Comparison of ENCODE assay signal across 19 cellular contexts in the genomic region with DNA sequence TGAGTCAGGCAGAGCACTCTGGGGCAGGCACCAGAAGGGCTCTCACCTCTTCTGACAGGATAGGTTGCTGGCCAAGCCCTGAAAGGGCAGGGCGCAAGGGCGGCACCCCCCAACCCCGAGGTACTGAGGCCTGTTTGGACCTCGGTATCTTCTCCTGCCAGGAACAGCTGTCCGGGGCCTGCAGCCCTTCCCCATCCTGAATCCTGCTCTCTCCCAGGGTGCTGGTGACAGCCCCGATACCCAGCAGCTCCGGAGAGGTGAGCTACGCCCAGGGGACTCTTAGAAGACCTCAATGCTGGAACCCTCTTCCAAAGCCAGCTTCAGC.
DNase-seq lines count a peak whose midpoint lies in the region; ATAC-seq, FAIRE-seq and TF ChIP-seq lines count a peak whose summit lies in the region.
"Had no signal": no experiment of that assay in that cellular context is flagged by ENCODE, and none has a peak within 500 bp of the region (broad histone marks: within the 10 kb centered on the region; RNA-seq: fewer than 3 reads in every experiment).

No MANE protein-coding gene starts in this region.

- no peaks in the 10 kb centered on the region for H3K9me3 Mint-ChIP-seq in chondrocyte (ENCODE audit: low read depth)
- H3K9me3 Mint-ChIP-seq: CD4-positive, alpha-beta T cell; IgD-negative memory B cell had no signal

- RAD21 ChIA-PET in HCT116 (lab: Charles Lee; ENCODE audit: low non-redundant PET in 1 of 2, low total read pairs in 2 of 2, uncharacterized antibody in 2 of 2, unreplicated experiment in 2 of 2): no interaction called here

- no peak for TF ChIP-seq POLR2A in HCT116 (IDR thresholded peaks at IDR 0.05; ENCODE audit: borderline replicate concordance, extremely low read depth, insufficient read depth, insufficient read length)
- no peak for TF ChIP-seq POLR2A in thyroid gland (IDR thresholded peaks at IDR 0.05)
- TF ChIP-seq POLR2A in GM12891 (IDR thresholded peaks at IDR 0.05; ENCODE audit: low read depth, low read length): no peak

- peak; percentile 34; the same call in 1 of the 2 replicates for ATAC-seq in HCT116

- H3K36me3 ChIP-seq in HCT116 (ENCODE audit: control insufficient read depth in 1 of 2, insufficient read depth in 2 of 2, low read length in 2 of 2) (no peaks in the 10 kb centered on the region), right atrium auricular region (no peaks in the 10 kb centered on the region), thyroid gland (no peaks in the 10 kb centered on the region)
- H3K36me3 ChIP-seq: Peyer's patch, SJSA1 had no signal

- H3K27ac ChIP-seq in HCT116 (ENCODE audit: low read depth, low read length): no peak overlapping the region
- peak overlapping the region; percentile 67 to 90 for H3K27ac ChIP-seq in right atrium auricular region
- H3K27ac ChIP-seq in thyroid gland: peak overlapping the region in 2 of 3 donors; percentile 14 to 56
- H3K27ac ChIP-seq: Peyer's patch, SJSA1 had no signal

- no peak overlapping the region for H3K9ac ChIP-seq in HCT116 (ENCODE audit: low read length)

- H3K27ac Mint-ChIP-seq in chondrocyte (ENCODE audit: unreplicated experiment): no peak overlapping the region
- H3K27ac Mint-ChIP-seq: CD4-positive, alpha-beta T cell; IgD-negative memory B cell had no signal

- H3K27me3 ChIP-seq in HCT116 (ENCODE audit: insufficient read depth, low read length) (no peaks in the 10 kb centered on the region), right atrium auricular region (no peaks in the 10 kb centered on the region), thyroid gland (no peaks in the 10 kb centered on the region)
- H3K27me3 ChIP-seq: Peyer's patch had no signal

- no TSS peak for BruUV-seq in HCT116 (replicated peaks; lab: Mats Ljungman, UMichigan)

- intact Hi-C loops in HCT116 (cut with micrococcal nuclease): no loop called here
- intact Hi-C loops in thyroid gland (cut with DNase I): no loop called here

- no peak for TF ChIP-seq CTCF in HCT116 (IDR thresholded peaks at IDR 0.05 in 2 of 3, conservative IDR thresholded peaks at IDR 0.05 in 1 of 3; ENCODE audit: borderline replicate concordance in 1 of 3, insufficient read depth in 1 of 3, low read depth in 2 of 3, low read length in 2 of 3)
- no peak for TF ChIP-seq CTCF in chondrocyte (IDR thresholded peaks at IDR 0.05)
- TF ChIP-seq CTCF in right atrium auricular region (IDR thresholded peaks at IDR 0.05): no peak
- no peak for TF ChIP-seq CTCF in thyroid gland (IDR thresholded peaks at IDR 0.05)

- H3K27me3 Mint-ChIP-seq in chondrocyte (ENCODE audit: low read depth): no peaks in the 10 kb centered on the region
- H3K27me3 Mint-ChIP-seq: CD4-positive, alpha-beta T cell had no signal

- H3K4me2 ChIP-seq in HCT116 (ENCODE audit: low read length): no peak overlapping the region

- DNase-seq in HCT116 (ENCODE audit: low read depth, low spot score) (no peak), chondrocyte (ENCODE audit: low spot score) (peak; percentile 64), right atrium auricular region (ENCODE audit: low spot score) (no peak), thyroid gland (no peak), hypothalamus (lab: John Stamatoyannopoulos, UW) (no peak), GM12891 (ENCODE audit: insufficient read length, low spot score) (no peak), SW480 (ENCODE audit: low spot score) (no peak)
- DNase-seq: CD4-positive, alpha-beta T cell; COR-L47; DMS79; NCI-H1694; NCI-H2081; NCI-H2171; NCI-H345; NCI-H524; NCI-H774; Peyer's patch had no signal

- no peak for TF ChIP-seq RAD21 in HCT116 (IDR thresholded peaks at IDR 0.05; ENCODE audit: low read depth)

- CTCF ChIA-PET in HCT116 (lab: Charles Lee): no interaction called here

- H3K4me3 Mint-ChIP-seq in chondrocyte (ENCODE audit: unreplicated experiment): no peak overlapping the region
- H3K4me3 Mint-ChIP-seq: CD4-positive, alpha-beta T cell; IgD-negative memory B cell had no signal

- no peaks in the 10 kb centered on the region for H3K9me2 ChIP-seq in HCT116 (ENCODE audit: insufficient read depth)

- H3K4me1 Mint-ChIP-seq in chondrocyte (ENCODE audit: low read depth): no peaks in the 10 kb centered on the region
- H3K4me1 Mint-ChIP-seq: IgD-negative memory B cell had no signal

- H3K4me3 ChIP-seq in HCT116 (replicated peaks in 1 of 2; ENCODE audit: low read depth in 1 of 2, low read length in 2 of 2): no peak overlapping the region
- no peak overlapping the region for H3K4me3 ChIP-seq in right atrium auricular region
- no peak overlapping the region for H3K4me3 ChIP-seq in thyroid gland (replicated peaks in 1 of 3)
- H3K4me3 ChIP-seq: Peyer's patch, SJSA1 had no signal

- no peak overlapping the region for H2AFZ ChIP-seq in HCT116 (ENCODE audit: low read depth, low read length, poor library complexity, severe bottlenecking)

- H3K79me2 ChIP-seq in HCT116 (ENCODE audit: insufficient read depth, low read length): no peaks in the 10 kb centered on the region

- no peaks in the 10 kb centered on the region for H3K9me3 ChIP-seq in HCT116 (ENCODE audit: control insufficient read depth in 1 of 2, insufficient read depth in 1 of 2, low read depth in 1 of 2, low read length in 2 of 2)
- H3K9me3 ChIP-seq in right atrium auricular region: no peaks in the 10 kb centered on the region
- no peaks in the 10 kb centered on the region for H3K9me3 ChIP-seq in thyroid gland
- H3K9me3 ChIP-seq: Peyer's patch, SJSA1 had no signal

- POLR2A ChIA-PET in HCT116 (lab: Charles Lee): no interaction called here

- WGBS in thyroid gland, 2 donors: 91 to 94% methylated on average over 7 to 8 of the region's 8 CpGs

- no peaks in the 10 kb centered on the region for H4K20me1 ChIP-seq in HCT116 (ENCODE audit: insufficient read depth)

- no peaks in the 10 kb centered on the region for H3K4me1 ChIP-seq in HCT116 (ENCODE audit: control insufficient read depth in 1 of 2, insufficient read depth in 2 of 2, low read length in 2 of 2)
- peaks cover 0 to 19% of the 10 kb centered on the region in 2 donors for H3K4me1 ChIP-seq in right atrium auricular region
- peaks cover 10 to 12% of the 10 kb centered on the region in 2 donors for H3K4me1 ChIP-seq in thyroid gland
- H3K4me1 ChIP-seq: Peyer's patch had no signal

- FAIRE-seq in GM12891 (lab: Jason Lieb, UNC): no peak

- no peaks in the 10 kb centered on the region for H3K36me3 Mint-ChIP-seq in chondrocyte (ENCODE audit: low read depth)
- H3K36me3 Mint-ChIP-seq: IgD-negative memory B cell had no signal

TF ChIP-seq in HCT116, 20 proteins besides CTCF, POLR2A, EP300 and RAD21:
- TF ChIP-seq, protein P1, sequence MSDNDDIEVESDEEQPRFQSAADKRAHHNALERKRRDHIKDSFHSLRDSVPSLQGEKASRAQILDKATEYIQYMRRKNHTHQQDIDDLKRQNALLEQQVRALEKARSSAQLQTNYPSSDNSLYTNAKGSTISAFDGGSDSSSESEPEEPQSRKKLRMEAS (IDR thresholded peaks at IDR 0.05): no peak
- TF ChIP-seq, protein P2, sequence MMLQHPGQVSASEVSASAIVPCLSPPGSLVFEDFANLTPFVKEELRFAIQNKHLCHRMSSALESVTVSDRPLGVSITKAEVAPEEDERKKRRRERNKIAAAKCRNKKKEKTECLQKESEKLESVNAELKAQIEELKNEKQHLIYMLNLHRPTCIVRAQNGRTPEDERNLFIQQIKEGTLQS (IDR thresholded peaks at IDR 0.05): no peak
- TF ChIP-seq ZFX (IDR thresholded peaks at IDR 0.05): no peak
- no peak for TF ChIP-seq SIN3A (IDR thresholded peaks at IDR 0.05; ENCODE audit: low read depth)
- no peak for TF ChIP-seq EZH2phosphoT487 (IDR thresholded peaks at IDR 0.05; ENCODE audit: borderline replicate concordance)
- no peak for TF ChIP-seq ELF1 (IDR thresholded peaks at IDR 0.05; ENCODE audit: borderline replicate concordance, low read depth)
- no peak for TF ChIP-seq EGR1 (IDR thresholded peaks at IDR 0.05; ENCODE audit: low read depth)
- TF ChIP-seq SP1 (IDR thresholded peaks at IDR 0.05; ENCODE audit: low read depth): no peak

TF ChIP-seq in GM12891, 5 proteins besides CTCF, POLR2A, EP300 and RAD21:
- TF ChIP-seq POLR2AphosphoS5 (IDR thresholded peaks at IDR 0.05; ENCODE audit: low read depth, low read length): no peak
- no peak for TF ChIP-seq TAF1 (IDR thresholded peaks at IDR 0.05; ENCODE audit: low read depth, low read length)
- no peak for TF ChIP-seq POU2F2 (IDR thresholded peaks at IDR 0.05; ENCODE audit: low read depth, low read length)
- no peak for TF ChIP-seq PAX5 (IDR thresholded peaks at IDR 0.05; ENCODE audit: insufficient read depth, low read length, severe bottlenecking)
- no peak for TF ChIP-seq SPI1 (IDR thresholded peaks at IDR 0.05; ENCODE audit: low read depth, low read length)
